Comparison of ENCODE assay signal across 21 cellular contexts in genomic region chr3:53650928-53651654, GRCh38.
"Had no signal": no experiment of that assay in that cellular context is flagged by ENCODE, and none has a peak within 500 bp of the region (broad histone marks: within the 10 kb centered on the region; RNA-seq: fewer than 3 reads in every experiment).

No MANE protein-coding gene starts in this region.

- H3K4me3 Mint-ChIP-seq: effector memory CD8-positive, alpha-beta T cell; immature natural killer cell; naive thymus-derived CD8-positive, alpha-beta T cell; nephron progenitor cell; type B pancreatic cell had no signal

- DNase-seq: colonic mucosa; dermis blood vessel endothelial cell; effector memory CD8-positive, alpha-beta T cell; hypothalamus; immature natural killer cell; left ventricle myocardium superior; lower lobe of right lung; naive thymus-derived CD8-positive, alpha-beta T cell; nephron progenitor cell; nucleus accumbens; stimulated activated CD4-positive, alpha-beta T cell treated with anti-CD3 and anti-CD28 coated beads, Interleukin-12 subunit alpha, Interleukin-12 subunit beta, amount 100 ng/mL, for 4 hours; stimulated activated CD4-positive, alpha-beta T cell treated with anti-CD3 and anti-CD28 coated beads, Interleukin-4, amount 100 ng/mL, for 1 hour; stimulated activated naive CD8-positive, alpha-beta T cell treated with anti-CD3 and anti-CD28 coated beads, Interleukin-15, Interleukin-2, amounts not matched to agents 100 U/mL and 50 U/mL, for 24 hours; substantia nigra; testis; tibial artery had no signal

- FAIRE-seq: endometrium, frontal cortex, keratinocyte had no signal

- H3K27ac Mint-ChIP-seq: effector memory CD8-positive, alpha-beta T cell; immature natural killer cell; naive thymus-derived CD8-positive, alpha-beta T cell; nephron progenitor cell; type B pancreatic cell had no signal

- H3K4me1 Mint-ChIP-seq: immature natural killer cell; naive thymus-derived CD8-positive, alpha-beta T cell; nephron progenitor cell had no signal

- H3K36me3 Mint-ChIP-seq: type B pancreatic cell had no signal

- ATAC-seq: effector memory CD8-positive, alpha-beta T cell; left ventricle myocardium superior; lower lobe of right lung; naive thymus-derived CD8-positive, alpha-beta T cell; sciatic nerve had no signal
